Comparison of ENCODE assay signal across 12 cellular contexts in genomic region chr2:34912084-34912483, GRCh38.
DNase-seq lines count a peak whose midpoint lies in the region; ATAC-seq and TF ChIP-seq lines count a peak whose summit lies in the region.
"Had no signal": no experiment of that assay in that cellular context is flagged by ENCODE, and none has a peak within 500 bp of the region (broad histone marks: within the 10 kb centered on the region; RNA-seq: fewer than 3 reads in every experiment).

No MANE protein-coding gene starts in this region.

- intact Hi-C loops in posterior cingulate gyrus (cut with DNase I) = no loop called here

- DNase-seq in GM10266 (ENCODE audit: extremely low spot score) (peak; percentile 13), cerebellar nuclear complex (lab: John Stamatoyannopoulos, UW) (no peak), posterior cingulate gyrus (no peak), NCI-H2081 (lab: John Stamatoyannopoulos, UW) (no peak), DMS79 (lab: John Stamatoyannopoulos, UW) (no peak)
- DNase-seq: activated B cell treated with CpG ODN at 0.5 μM for 24 hours, DND-41, GM23248, SHP77 had no signal

- ATAC-seq in GM19372 (IDR thresholded peaks at IDR 0.05; ENCODE audit: low read depth, unreplicated experiment) (peak; percentile 80), HG02759 (IDR thresholded peaks at IDR 0.05; ENCODE audit: unreplicated experiment) (peak; percentile 91), HG03442 (IDR thresholded peaks at IDR 0.05; ENCODE audit: unreplicated experiment) (peak; percentile 93)

- TF ChIP-seq CTCF in GM10266 (IDR thresholded peaks at IDR 0.05; ENCODE audit: control insufficient read depth, insufficient read depth, low read depth, missing control alignments) = no peak
